14 cellular contexts compared by ENCODE assay signal in the genomic region with DNA sequence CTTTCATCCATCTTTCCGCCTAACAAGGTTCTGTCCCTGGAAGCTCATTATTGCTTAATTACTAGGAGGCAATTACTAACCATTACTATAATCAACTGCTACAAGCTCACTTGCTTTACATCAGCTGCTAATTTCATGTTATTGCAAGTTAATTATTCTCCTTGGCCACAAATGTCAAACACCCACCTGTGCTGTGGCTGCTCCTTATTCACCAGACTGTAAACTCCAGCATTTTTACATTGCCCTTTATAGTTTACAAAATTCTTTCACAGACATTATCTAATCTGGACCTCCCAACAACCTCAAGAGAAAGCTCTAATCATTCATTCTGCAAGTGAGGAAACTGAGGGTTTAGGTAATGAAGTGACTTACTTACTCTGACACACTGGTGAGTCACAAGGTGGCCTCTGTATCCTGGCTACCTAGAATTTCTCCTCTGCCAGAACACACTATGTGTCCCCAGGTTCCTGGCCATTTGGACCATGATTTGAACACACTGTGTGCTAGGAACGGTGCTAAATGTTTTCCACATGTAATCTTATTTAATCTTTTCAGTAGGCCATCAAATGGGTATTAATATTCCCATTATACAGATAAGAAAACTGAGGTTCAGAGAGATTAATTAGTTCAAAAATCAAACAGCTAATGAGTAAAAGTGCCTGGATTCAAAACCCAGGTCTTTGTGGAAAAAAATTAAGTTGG.
A peak's percentile ranks its signal among the peaks of the same experiment; 100 is the strongest.
DNase-seq lines count a peak whose midpoint lies in the region; ATAC-seq and TF ChIP-seq lines count a peak whose summit lies in the region.
"Had no signal": no experiment of that assay in that cellular context is flagged by ENCODE, and none has a peak within 500 bp of the region (broad histone marks: within the 10 kb centered on the region; RNA-seq: fewer than 3 reads in every experiment).

No MANE protein-coding gene starts in this region.

- WGBS in mammary epithelial cell (ENCODE audit: low coverage, missing lambda C conversion rate): 100% methylated on average over 2 of the region's 2 CpGs

- peak; percentile 21 for DNase-seq in stimulated activated CD4-positive, alpha-beta T cell treated with anti-CD3 and anti-CD28 coated beads, Interleukin-1b, Interleukin-23, amount 100 ng/mL, for 48 hours
- DNase-seq in stimulated activated CD4-positive, alpha-beta T cell treated with anti-CD3 and anti-CD28 coated beads, Interleukin-4, amount 100 ng/mL, for 1 hour: no peak
- DNase-seq in NCI-H1436 treated with DMSO at 0.1 percent for 48 hours (lab: John Stamatoyannopoulos, UW): peak; percentile 71
- DNase-seq in mammary epithelial cell: peak; percentile 27
- no peak for DNase-seq in substantia nigra (lab: John Stamatoyannopoulos, UW)
- DNase-seq: colonic mucosa, heart right ventricle, NCI-H446 treated with DMSO at 0.1 percent for 48 hours, T-cell had no signal

- no TSS peak for BruUV-seq in mammary epithelial cell (replicated peaks; lab: Mats Ljungman, UMichigan)

- CTCF ChIA-PET in mammary epithelial cell (lab: Charles Lee; ENCODE audit: low non-redundant PET): no interaction called here

- H3K9ac ChIP-seq in mammary epithelial cell (ENCODE audit: insufficient read depth, low read length): no peak overlapping the region
- H3K9ac ChIP-seq: BLaER1 treated with 17β-estradiol and CSF1 and Interleukin-3, amounts not matched to agents 10 nM and 100 nM had no signal

- dilution Hi-C loops in mammary epithelial cell (cut with HindIII; ENCODE audit: low sequenced_read_pairs): no loop called here

- H3K27ac ChIP-seq in mammary epithelial cell (ENCODE audit: insufficient read depth, low read depth, low read length): no peak overlapping the region
- peak overlapping the region; percentile 11 for H3K27ac ChIP-seq in substantia nigra (ENCODE audit: low read depth, low read length, poor library complexity, severe bottlenecking)
- H3K27ac ChIP-seq: BLaER1 treated with 17β-estradiol and CSF1 and Interleukin-3, amounts not matched to agents 10 nM and 100 nM; colonic mucosa; prostate gland had no signal

- H3K36me3 ChIP-seq in mammary epithelial cell (ENCODE audit: insufficient read depth, low read length): no peaks in the 10 kb centered on the region
- H3K36me3 ChIP-seq: BLaER1 treated with 17β-estradiol and CSF1 and Interleukin-3, amounts not matched to agents 10 nM and 100 nM; colonic mucosa; heart right ventricle; prostate gland had no signal

- H3K27me3 ChIP-seq in mammary epithelial cell (ENCODE audit: insufficient read depth, low read length): no peaks in the 10 kb centered on the region
- H3K27me3 ChIP-seq: BLaER1 treated with 17β-estradiol and CSF1 and Interleukin-3, amounts not matched to agents 10 nM and 100 nM; colonic mucosa; heart right ventricle had no signal

- in situ Hi-C loops in mammary epithelial cell (cut with MboI; ENCODE audit: low sequenced_read_pairs in 2 of 2): no loop called here

- no peak for TF ChIP-seq CTCF in mammary epithelial cell (conservative IDR thresholded peaks at IDR 0.05 in 1 of 2, IDR thresholded peaks at IDR 0.05 in 1 of 2; ENCODE audit: extremely low read depth in 1 of 2, insufficient read depth in 1 of 2, low read depth in 1 of 2, low read length in 2 of 2)

- H3K4me2 ChIP-seq in mammary epithelial cell (ENCODE audit: insufficient read depth, low read depth, low read length): no peak overlapping the region

- ATAC-seq in HG03439 (IDR thresholded peaks at IDR 0.05; ENCODE audit: unreplicated experiment) (no peak), HG03565 (IDR thresholded peaks at IDR 0.05; ENCODE audit: unreplicated experiment) (no peak), GM21381 (IDR thresholded peaks at IDR 0.05; ENCODE audit: unreplicated experiment) (no peak)
- ATAC-seq: heart right ventricle, T-cell had no signal

- H3K79me2 ChIP-seq in mammary epithelial cell (ENCODE audit: insufficient read depth, low read length): no peaks in the 10 kb centered on the region

- no peak overlapping the region for H3K4me3 ChIP-seq in mammary epithelial cell (replicated peaks in 1 of 3; ENCODE audit: insufficient read depth in 1 of 3, low read depth in 2 of 3, low read length in 3 of 3)
- H3K4me3 ChIP-seq: BLaER1 treated with 17β-estradiol and CSF1 and Interleukin-3, amounts not matched to agents 10 nM and 100 nM; colonic mucosa; heart right ventricle; prostate gland had no signal

- H3K4me1 ChIP-seq in mammary epithelial cell (ENCODE audit: insufficient read depth, low read length): no peaks in the 10 kb centered on the region
- H3K4me1 ChIP-seq: colonic mucosa had no signal

- no peaks in the 10 kb centered on the region for H3K9me3 ChIP-seq in mammary epithelial cell (replicated peaks; ENCODE audit: insufficient read depth, low read length)
- H3K9me3 ChIP-seq: BLaER1 treated with 17β-estradiol and CSF1 and Interleukin-3, amounts not matched to agents 10 nM and 100 nM; colonic mucosa; heart right ventricle; prostate gland had no signal

- H2AFZ ChIP-seq in mammary epithelial cell (ENCODE audit: low read depth, low read length): no peak overlapping the region

- intact Hi-C loops in mammary epithelial cell (cut with micrococcal nuclease): loop anchor here (5.0 kb wide), 1 partner anchor 152 kb away; a partner anchor contains a TSS

- H4K20me1 ChIP-seq in mammary epithelial cell (ENCODE audit: insufficient read depth, low read length): no peaks in the 10 kb centered on the region
- H4K20me1 ChIP-seq: BLaER1 treated with 17β-estradiol and CSF1 and Interleukin-3, amounts not matched to agents 10 nM and 100 nM had no signal

Comparison
In these comparisons a context has a peak if more than half of its experiments do, and no peak if none do; other contexts are left out.
1. DNase-seq: peak in stimulated activated CD4-positive, alpha-beta T cell treated with anti-CD3 and anti-CD28 coated beads, Interleukin-1b, Interleukin-23, amount 100 ng/mL, for 48 hours (single experiment), NCI-H1436 treated with DMSO at 0.1 percent for 48 hours (single experiment) and mammary epithelial cell (single experiment); none in stimulated activated CD4-positive, alpha-beta T cell treated with anti-CD3 and anti-CD28 coated beads, Interleukin-4, amount 100 ng/mL, for 1 hour (single experiment) and substantia nigra (0 of 49).